Comparison of ENCODE assay signal across 1 cellular context in the genomic region with DNA sequence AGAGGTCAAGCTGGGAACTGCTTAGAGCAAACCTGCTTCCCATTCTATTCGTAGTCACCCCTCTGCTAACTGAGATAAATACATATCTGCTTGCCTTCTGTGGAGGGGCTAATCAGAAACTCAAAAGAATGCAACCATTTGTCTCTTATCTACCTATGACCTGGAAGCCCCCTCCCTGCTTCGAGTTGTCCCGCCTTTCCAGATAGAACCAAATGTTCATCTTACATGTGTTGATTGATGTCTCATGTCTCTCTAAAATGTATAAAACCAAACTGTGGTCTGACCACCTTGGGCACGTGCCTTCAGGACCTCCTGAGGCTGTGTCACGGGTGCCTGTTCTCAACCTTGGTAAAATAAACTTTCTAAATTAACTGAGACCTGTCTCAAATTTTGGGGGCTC.
TF ChIP-seq lines count a peak whose summit lies in the region.

No MANE protein-coding gene starts in this region.

TF ChIP-seq in GM12878, 131 proteins besides CTCF, POLR2A, EP300 and RAD21:
- peak in 1 of 2 experiments; percentile 59; a peak in 1 of 4 replicates for TF ChIP-seq BHLHE40 (IDR thresholded peaks at IDR 0.05; ENCODE audit: borderline replicate concordance in 1 of 2, low read depth in 2 of 2, low read length in 1 of 2)
TF ChIP-seq in GM12878: peak in this region for 1; not testable (repeated sequence) for 130.
